In the genomic region with DNA sequence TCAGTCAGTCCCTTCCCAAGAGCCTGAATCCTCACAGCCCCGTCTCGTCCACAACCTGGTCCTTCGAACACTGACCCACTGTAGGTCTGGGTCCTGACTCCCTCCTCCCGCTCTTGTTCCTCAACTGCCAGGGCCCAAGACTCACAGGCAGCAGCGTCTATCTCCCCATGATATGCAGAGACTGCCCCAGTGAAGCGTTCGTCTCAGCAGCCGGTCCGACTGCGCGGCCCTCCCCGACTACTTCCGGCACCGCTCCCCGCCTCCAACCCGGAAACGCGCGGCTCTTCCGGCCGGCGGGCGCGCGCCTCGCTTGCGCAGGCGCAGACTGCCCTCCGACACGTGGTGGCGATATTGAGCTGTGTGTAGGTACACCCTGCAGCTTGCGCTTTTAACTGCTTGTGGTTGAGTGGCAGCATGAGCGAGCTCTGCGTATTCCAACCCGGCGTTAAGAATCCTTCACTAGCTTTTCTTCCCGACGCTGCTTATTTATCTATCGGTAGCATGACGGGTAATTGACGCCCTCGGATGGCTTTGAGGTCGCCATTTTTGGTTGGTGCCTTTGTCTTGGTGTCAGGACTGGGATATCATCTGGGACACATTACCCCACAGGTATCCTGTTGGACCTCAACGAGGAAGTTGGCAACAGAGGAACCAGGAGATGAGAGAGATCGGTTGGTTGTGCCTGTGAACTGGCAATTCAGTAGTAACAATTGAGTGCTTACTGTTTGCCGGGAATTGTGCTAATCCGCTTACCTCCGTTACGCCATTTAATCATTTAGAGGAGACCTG, we compare ENCODE assay signal across 8 cellular contexts. TPM values are rescaled to one million over a fixed set of nuclear protein-coding genes. Genes with fewer than 3 reads are reported as not detected.
DNase-seq lines count a peak whose midpoint lies in the region; ATAC-seq and TF ChIP-seq lines count a peak whose summit lies in the region.

TAF12 (minus strand) TSS at position 221 of the 789 bp plus-strand sequence. CDS start 20,986 bp downstream, outside the sequence.

- DNase-seq in EL (peak; percentile 96), GM23338 (ENCODE audit: low spot score) (peak; percentile 96), RPMI8226 (peak; percentile 99), fibroblast of peridontal ligament (ENCODE audit: extremely low read depth) (peak; percentile 93)

- ATAC-seq in GM23338, result peak; percentile 93
- peak; percentile 88 for ATAC-seq in activated T-helper 17 cell treated with anti-CD3 and anti-CD28 coated beads, Interleukin-2, amount 50 U/mL, for 72 hours (replicated peaks)

- H3K36me3 Mint-ChIP-seq in GM23338 (ENCODE audit: low read depth) (no peaks in the 10 kb centered on the region; the same call in 2 of the 3 replicates), nephron (ENCODE audit: low read depth) (no peaks in the 10 kb centered on the region)
- H3K36me3 Mint-ChIP-seq in activated T-helper 17 cell treated with anti-CD3 and anti-CD28 coated beads, Interleukin-2, amount 50 U/mL, for 72 hours (ENCODE audit: low read depth), result peaks cover 32% of the 10 kb centered on the region
- peaks cover 7% of the 10 kb centered on the region for H3K36me3 Mint-ChIP-seq in stimulated activated naive CD8-positive, alpha-beta T cell treated with anti-CD3 and anti-CD28 coated beads, Interleukin-15, Interleukin-2, amounts not matched to agents 100 ng/mL and 50 ng/mL, for 24 hours (ENCODE audit: low read depth)

- H3K27ac Mint-ChIP-seq in GM23338 (peak within 1 kb of the TSS; percentile 98), nephron (peak within 1 kb of the TSS; percentile 96 to 99 (median 98))
- H3K27ac Mint-ChIP-seq in activated T-helper 17 cell treated with anti-CD3 and anti-CD28 coated beads, Interleukin-2, amount 50 U/mL, for 72 hours, result peak within 1 kb of the TSS; percentile 100
- H3K27ac Mint-ChIP-seq in stimulated activated naive CD8-positive, alpha-beta T cell treated with anti-CD3 and anti-CD28 coated beads, Interleukin-15, Interleukin-2, amounts not matched to agents 100 ng/mL and 50 ng/mL, for 24 hours, result peak within 1 kb of the TSS; percentile 97

- no peaks in the 10 kb centered on the region for H4K20me1 ChIP-seq in GM23338 (replicated peaks; ENCODE audit: insufficient read depth)

- peaks cover 27% of the 10 kb centered on the region for H3K79me2 ChIP-seq in GM23338 (replicated peaks; ENCODE audit: insufficient read depth)

- no peaks in the 10 kb centered on the region for H3K9me3 Mint-ChIP-seq in GM23338
- H3K9me3 Mint-ChIP-seq in activated T-helper 17 cell treated with anti-CD3 and anti-CD28 coated beads, Interleukin-2, amount 50 U/mL, for 72 hours, result no peaks in the 10 kb centered on the region
- no peaks in the 10 kb centered on the region for H3K9me3 Mint-ChIP-seq in nephron
- H3K9me3 Mint-ChIP-seq in stimulated activated naive CD8-positive, alpha-beta T cell treated with anti-CD3 and anti-CD28 coated beads, Interleukin-15, Interleukin-2, amounts not matched to agents 100 ng/mL and 50 ng/mL, for 24 hours, result no peaks in the 10 kb centered on the region

- H3K27me3 Mint-ChIP-seq in GM23338 (ENCODE audit: insufficient read depth, low read depth, poor library complexity), result peaks cover 22% of the 10 kb centered on the region
- H3K27me3 Mint-ChIP-seq in activated T-helper 17 cell treated with anti-CD3 and anti-CD28 coated beads, Interleukin-2, amount 50 U/mL, for 72 hours, result no peaks in the 10 kb centered on the region
- H3K27me3 Mint-ChIP-seq in nephron (ENCODE audit: low read depth), result no peaks in the 10 kb centered on the region
- H3K27me3 Mint-ChIP-seq in stimulated activated naive CD8-positive, alpha-beta T cell treated with anti-CD3 and anti-CD28 coated beads, Interleukin-15, Interleukin-2, amounts not matched to agents 100 ng/mL and 50 ng/mL, for 24 hours, result no peaks in the 10 kb centered on the region

- H3K27ac ChIP-seq in GM23338 (ENCODE audit: low read depth), result peak within 1 kb of the TSS; percentile 94

- H3K4me1 Mint-ChIP-seq in GM23338 (peaks cover 21% of the 10 kb centered on the region), nephron (peaks cover 49% of the 10 kb centered on the region)
- H3K4me1 Mint-ChIP-seq in activated T-helper 17 cell treated with anti-CD3 and anti-CD28 coated beads, Interleukin-2, amount 50 U/mL, for 72 hours, result peaks cover 26% of the 10 kb centered on the region
- peaks cover 66% of the 10 kb centered on the region for H3K4me1 Mint-ChIP-seq in stimulated activated naive CD8-positive, alpha-beta T cell treated with anti-CD3 and anti-CD28 coated beads, Interleukin-15, Interleukin-2, amounts not matched to agents 100 ng/mL and 50 ng/mL, for 24 hours (ENCODE audit: low read depth)

- peak within 1 kb of the TSS; percentile 83 for H2AFZ ChIP-seq in GM23338

- TF ChIP-seq CTCF in GM23338 (conservative IDR thresholded peaks at IDR 0.05; ENCODE audit: low read depth in 2 of 2), result peak in 1 of 2 experiments; percentile 70; a peak in 2 of 4 replicates
- peak; percentile 42; the same call in 1 of the 2 replicates for TF ChIP-seq CTCF in LNCAP (IDR thresholded peaks at IDR 0.05)
- peak in 2 of 3 experiments; percentile 23 to 50 for TF ChIP-seq CTCF in nephron (IDR thresholded peaks at IDR 0.05; ENCODE audit: unreplicated experiment in 3 of 3)

- H3K4me3 Mint-ChIP-seq in GM23338, result peak within 1 kb of the TSS; percentile 99
- H3K4me3 Mint-ChIP-seq in activated T-helper 17 cell treated with anti-CD3 and anti-CD28 coated beads, Interleukin-2, amount 50 U/mL, for 72 hours, result peak within 1 kb of the TSS; percentile 100
- peak within 1 kb of the TSS; percentile 99 for H3K4me3 Mint-ChIP-seq in nephron
- peak within 1 kb of the TSS; percentile 99 for H3K4me3 Mint-ChIP-seq in stimulated activated naive CD8-positive, alpha-beta T cell treated with anti-CD3 and anti-CD28 coated beads, Interleukin-15, Interleukin-2, amounts not matched to agents 100 ng/mL and 50 ng/mL, for 24 hours

- no peaks in the 10 kb centered on the region for H3K9me2 ChIP-seq in GM23338 (ENCODE audit: insufficient read depth)

- H3K27me3 ChIP-seq in GM23338 (ENCODE audit: insufficient read depth), result no peaks in the 10 kb centered on the region

- peaks cover 15% of the 10 kb centered on the region for H3K4me1 ChIP-seq in GM23338 (ENCODE audit: insufficient read depth)

- H3K4me2 ChIP-seq in GM23338, result peak within 1 kb of the TSS; percentile 96

- peaks cover 14% of the 10 kb centered on the region for H3F3A ChIP-seq in GM23338 (replicated peaks; ENCODE audit: low read depth)

- H3K36me3 ChIP-seq in GM23338 (ENCODE audit: insufficient read depth), result no peaks in the 10 kb centered on the region

- peak within 1 kb of the TSS; percentile 97 for H3K4me3 ChIP-seq in GM23338

TF ChIP-seq in GM23338, 12 proteins besides CTCF, POLR2A, EP300 and RAD21:
- no peak for TF ChIP-seq ZNF114 (CRISPR knock-in tag; IDR thresholded peaks at IDR 0.05)
- TF ChIP-seq, protein P1, sequence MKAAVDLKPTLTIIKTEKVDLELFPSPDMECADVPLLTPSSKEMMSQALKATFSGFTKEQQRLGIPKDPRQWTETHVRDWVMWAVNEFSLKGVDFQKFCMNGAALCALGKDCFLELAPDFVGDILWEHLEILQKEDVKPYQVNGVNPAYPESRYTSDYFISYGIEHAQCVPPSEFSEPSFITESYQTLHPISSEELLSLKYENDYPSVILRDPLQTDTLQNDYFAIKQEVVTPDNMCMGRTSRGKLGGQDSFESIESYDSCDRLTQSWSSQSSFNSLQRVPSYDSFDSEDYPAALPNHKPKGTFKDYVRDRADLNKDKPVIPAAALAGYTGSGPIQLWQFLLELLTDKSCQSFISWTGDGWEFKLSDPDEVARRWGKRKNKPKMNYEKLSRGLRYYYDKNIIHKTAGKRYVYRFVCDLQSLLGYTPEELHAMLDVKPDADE (IDR thresholded peaks at IDR 0.05), result peak; percentile 45; the same call in 1 of the 2 replicates
- peak; percentile 98 for TF ChIP-seq POLR2AphosphoS5 (IDR thresholded peaks at IDR 0.05; ENCODE audit: low read depth)
- TF ChIP-seq CREB1 (CRISPR knock-in tag; IDR thresholded peaks at IDR 0.05; ENCODE audit: low read depth), result peak; percentile 25
- TF ChIP-seq NANOG (IDR thresholded peaks at IDR 0.05; ENCODE audit: borderline replicate concordance), result no peak

RNA-seq across cellular contexts. Expression of gene TAF12, which starts in this region (rescaled TPM):
- 15.2 and 18.4 TPM in 2 replicates for total RNA-seq in GM23338 (2014; rRNA removed; shearing (Covaris generic))
- 44.4 and 46.8 TPM in 2 replicates for polyA plus RNA-seq in GM23338 (2016; fragmentation: Nextera tagmentation; extraction: Ambion mirVana)
- total RNA-seq in activated T-helper 17 cell treated with anti-CD3 and anti-CD28 coated beads, Interleukin-2, amount 50 U/mL, for 72 hours, result 10 to 100 TPM; 15.0 to 28.4 TPM

Comparison
In these comparisons a context has a peak if more than half of its experiments do, and no peak if none do; other contexts are left out.
1. Peak in every context shown above with its lines: DNase-seq, ATAC-seq, H3K4me3 ChIP-seq and H3K27ac ChIP-seq.